In genomic region chr4:176291748-176292147, GRCh38 we compare ENCODE assay signal across 1 cellular context.
TF ChIP-seq lines count a peak whose summit lies in the region.

No MANE protein-coding gene starts in this region.

TF ChIP-seq in K562, 482 proteins besides CTCF, POLR2A, EP300 and RAD21 (continued from another document):
- TF ChIP-seq, protein P1, sequence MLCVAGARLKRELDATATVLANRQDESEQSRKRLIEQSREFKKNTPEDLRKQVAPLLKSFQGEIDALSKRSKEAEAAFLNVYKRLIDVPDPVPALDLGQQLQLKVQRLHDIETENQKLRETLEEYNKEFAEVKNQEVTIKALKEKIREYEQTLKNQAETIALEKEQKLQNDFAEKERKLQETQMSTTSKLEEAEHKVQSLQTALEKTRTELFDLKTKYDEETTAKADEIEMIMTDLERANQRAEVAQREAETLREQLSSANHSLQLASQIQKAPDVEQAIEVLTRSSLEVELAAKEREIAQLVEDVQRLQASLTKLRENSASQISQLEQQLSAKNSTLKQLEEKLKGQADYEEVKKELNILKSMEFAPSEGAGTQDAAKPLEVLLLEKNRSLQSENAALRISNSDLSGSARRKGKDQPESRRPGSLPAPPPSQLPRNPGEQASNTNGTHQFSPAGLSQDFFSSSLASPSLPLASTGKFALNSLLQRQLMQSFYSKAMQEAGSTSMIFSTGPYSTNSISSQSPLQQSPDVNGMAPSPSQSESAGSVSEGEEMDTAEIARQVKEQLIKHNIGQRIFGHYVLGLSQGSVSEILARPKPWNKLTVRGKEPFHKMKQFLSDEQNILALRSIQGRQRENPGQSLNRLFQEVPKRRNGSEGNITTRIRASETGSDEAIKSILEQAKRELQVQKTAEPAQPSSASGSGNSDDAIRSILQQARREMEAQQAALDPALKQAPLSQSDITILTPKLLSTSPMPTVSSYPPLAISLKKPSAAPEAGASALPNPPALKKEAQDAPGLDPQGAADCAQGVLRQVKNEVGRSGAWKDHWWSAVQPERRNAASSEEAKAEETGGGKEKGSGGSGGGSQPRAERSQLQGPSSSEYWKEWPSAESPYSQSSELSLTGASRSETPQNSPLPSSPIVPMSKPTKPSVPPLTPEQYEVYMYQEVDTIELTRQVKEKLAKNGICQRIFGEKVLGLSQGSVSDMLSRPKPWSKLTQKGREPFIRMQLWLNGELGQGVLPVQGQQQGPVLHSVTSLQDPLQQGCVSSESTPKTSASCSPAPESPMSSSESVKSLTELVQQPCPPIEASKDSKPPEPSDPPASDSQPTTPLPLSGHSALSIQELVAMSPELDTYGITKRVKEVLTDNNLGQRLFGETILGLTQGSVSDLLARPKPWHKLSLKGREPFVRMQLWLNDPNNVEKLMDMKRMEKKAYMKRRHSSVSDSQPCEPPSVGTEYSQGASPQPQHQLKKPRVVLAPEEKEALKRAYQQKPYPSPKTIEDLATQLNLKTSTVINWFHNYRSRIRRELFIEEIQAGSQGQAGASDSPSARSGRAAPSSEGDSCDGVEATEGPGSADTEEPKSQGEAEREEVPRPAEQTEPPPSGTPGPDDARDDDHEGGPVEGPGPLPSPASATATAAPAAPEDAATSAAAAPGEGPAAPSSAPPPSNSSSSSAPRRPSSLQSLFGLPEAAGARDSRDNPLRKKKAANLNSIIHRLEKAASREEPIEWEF (CRISPR knock-in tag; IDR thresholded peaks at IDR 0.05): no peak
- TF ChIP-seq ZC3H11A (IDR thresholded peaks at IDR 0.05; ENCODE audit: low read depth, low read length) (no peak), RNF2 (IDR thresholded peaks at IDR 0.05) (no peak), SIRT6 (IDR thresholded peaks at IDR 0.05; ENCODE audit: low read depth, low read length) (no peak), ZNF644 (tag; IDR thresholded peaks at IDR 0.05; ENCODE audit: low read depth) (no peak), STAT6 (CRISPR knock-in tag; IDR thresholded peaks at IDR 0.05) (no peak), KLF16 (IDR thresholded peaks at IDR 0.05) (no peak), CREB1 (IDR thresholded peaks at IDR 0.05) (no peak), CREB1 (CRISPR knock-in tag; IDR thresholded peaks at IDR 0.05) (no peak), DEAF1 (CRISPR knock-in tag; IDR thresholded peaks at IDR 0.05) (no peak), PURB (CRISPR knock-in tag; IDR thresholded peaks at IDR 0.05; ENCODE audit: low read depth) (no peak), CHD1 (IDR thresholded peaks at IDR 0.05; ENCODE audit: low read length) (no peak), ZNF316 (IDR thresholded peaks at IDR 0.05) (peak; percentile 75), THRB (CRISPR knock-in tag; conservative IDR thresholded peaks at IDR 0.05) (no peak), HNRNPLL (IDR thresholded peaks at IDR 0.05; ENCODE audit: low read depth, low read length, poor library complexity, severe bottlenecking) (no peak), TRIM24 (IDR thresholded peaks at IDR 0.05) (no peak)
- TF ChIP-seq, protein P2, sequence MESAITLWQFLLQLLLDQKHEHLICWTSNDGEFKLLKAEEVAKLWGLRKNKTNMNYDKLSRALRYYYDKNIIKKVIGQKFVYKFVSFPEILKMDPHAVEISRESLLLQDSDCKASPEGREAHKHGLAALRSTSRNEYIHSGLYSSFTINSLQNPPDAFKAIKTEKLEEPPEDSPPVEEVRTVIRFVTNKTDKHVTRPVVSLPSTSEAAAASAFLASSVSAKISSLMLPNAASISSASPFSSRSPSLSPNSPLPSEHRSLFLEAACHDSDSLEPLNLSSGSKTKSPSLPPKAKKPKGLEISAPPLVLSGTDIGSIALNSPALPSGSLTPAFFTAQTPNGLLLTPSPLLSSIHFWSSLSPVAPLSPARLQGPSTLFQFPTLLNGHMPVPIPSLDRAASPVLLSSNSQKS (CRISPR knock-in tag; IDR thresholded peaks at IDR 0.05): no peak
TF ChIP-seq in K562: peak in this region for 11.
